Comparison of ENCODE assay signal across 23 cellular contexts in the genomic region with DNA sequence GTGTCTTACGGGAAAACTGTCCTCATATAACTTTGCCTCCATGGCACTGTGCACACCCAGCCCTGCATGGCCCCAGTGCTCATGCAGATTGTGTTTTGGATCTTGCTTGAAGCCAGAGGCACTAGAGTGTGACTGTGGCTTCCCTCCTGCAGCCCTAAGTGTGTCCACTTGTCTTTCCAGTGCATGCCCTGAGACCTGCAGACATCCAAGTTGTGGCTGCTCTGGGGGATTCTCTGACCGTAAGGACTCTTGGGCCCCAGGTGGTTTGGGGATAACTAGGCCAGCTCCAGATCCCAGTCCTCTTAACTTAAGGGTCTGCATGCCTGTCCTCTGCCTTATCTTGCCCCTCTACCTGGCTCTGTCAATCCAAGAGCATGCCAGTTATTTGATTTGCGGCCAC.
DNase-seq lines count a peak whose midpoint lies in the region; ATAC-seq and TF ChIP-seq lines count a peak whose summit lies in the region.
"Had no signal": no experiment of that assay in that cellular context is flagged by ENCODE, and none has a peak within 500 bp of the region (broad histone marks: within the 10 kb centered on the region; RNA-seq: fewer than 3 reads in every experiment).

No MANE protein-coding gene starts in this region.

- ATAC-seq in Right ventricle myocardium superior (ENCODE audit: poor library complexity) (no peak), GM21526 (IDR thresholded peaks at IDR 0.05; ENCODE audit: low FRiP score, unreplicated experiment) (no peak)

- intact Hi-C loops in spleen (cut with DNase I; ENCODE audit: low total_unique reads) (loop anchor here (10.0 kb wide), 1 partner anchor 162 kb away; the partner anchor contains the start of gene PPP1CB), Right ventricle myocardium superior (cut with DNase I) (loop anchor here (5.0 kb wide), 1 partner anchor 160 kb away; the partner anchor contains the start of gene PPP1CB)

- no peaks in the 10 kb centered on the region for H3K36me3 ChIP-seq in spleen
- H3K36me3 ChIP-seq: BLaER1 treated with 17β-estradiol and CSF1 and Interleukin-3, amounts not matched to agents 10 nM and 100 nM; MG63 had no signal

- H3K27ac ChIP-seq in spleen = no peak overlapping the region
- H3K27ac ChIP-seq: BLaER1 treated with 17β-estradiol and CSF1 and Interleukin-3, amounts not matched to agents 10 nM and 100 nM; PC-9 had no signal

- no peak for TF ChIP-seq POLR2A in spleen (IDR thresholded peaks at IDR 0.05)

- H3K4me1 ChIP-seq in spleen = peaks cover 9 to 31% (median 25%) of the 10 kb centered on the region in 6 donors

- H3K27me3 ChIP-seq in spleen (replicated peaks in 1 of 7) = no peaks in the 10 kb centered on the region
- H3K27me3 ChIP-seq: BLaER1 treated with 17β-estradiol and CSF1 and Interleukin-3, amounts not matched to agents 10 nM and 100 nM; MG63 had no signal

- no peak overlapping the region for H3K4me3 ChIP-seq in spleen
- H3K4me3 ChIP-seq: BLaER1 treated with 17β-estradiol and CSF1 and Interleukin-3, amounts not matched to agents 10 nM and 100 nM; MG63; PC-9 had no signal

- peak; percentile 24 for DNase-seq in activated effector memory CD4-positive, alpha-beta T cell treated with anti-CD3 and anti-CD28 coated beads, Interleukin-2, amount 50 U/mL, for 16 hours
- no peak for DNase-seq in activated effector memory CD4-positive, alpha-beta T cell treated with Interleukin-2 at 50 U/mL for 16 hours
- DNase-seq in islet precursor cell (peak; percentile 49), spleen (peak; percentile 25), Right ventricle myocardium superior (no peak)
- DNase-seq in stimulated activated CD4-positive, alpha-beta T cell treated with anti-CD3 and anti-CD28 coated beads, Interleukin-1b, Interleukin-23, amount 100 ng/mL, for 48 hours = no peak
- DNase-seq: AML-193; CD4-positive, alpha-beta memory T cell; COR-L47; DMS53; GOT3; HCEC 1CT; KG1; MG63; NCI-H1105 treated with DMSO at 0.1 percent for 48 hours; NCI-H146; NCI-H1930; NCI-H446 treated with DMSO at 0.1 percent for 48 hours; NCI-H526; PC-9; SHP77 had no signal

- no peaks in the 10 kb centered on the region for H3K9me3 ChIP-seq in spleen
- H3K9me3 ChIP-seq: BLaER1 treated with 17β-estradiol and CSF1 and Interleukin-3, amounts not matched to agents 10 nM and 100 nM; MG63 had no signal

- WGBS in spleen, 5 donors = 93 to 97% (median 96%) methylated on average over 3 of the region's 3 CpGs

- TF ChIP-seq CTCF in spleen (IDR thresholded peaks at IDR 0.05 in 8 of 11, conservative IDR thresholded peaks at IDR 0.05 in 3 of 11) = no peak

Comparison
In these comparisons a context has a peak if more than half of its experiments do, and no peak if none do; other contexts are left out.
1. DNase-seq: peak in activated effector memory CD4-positive, alpha-beta T cell treated with anti-CD3 and anti-CD28 coated beads, Interleukin-2, amount 50 U/mL, for 16 hours (single experiment), islet precursor cell (single experiment) and spleen (single experiment); none in activated effector memory CD4-positive, alpha-beta T cell treated with Interleukin-2 at 50 U/mL for 16 hours (single experiment), Right ventricle myocardium superior (single experiment) and stimulated activated CD4-positive, alpha-beta T cell treated with anti-CD3 and anti-CD28 coated beads, Interleukin-1b, Interleukin-23, amount 100 ng/mL, for 48 hours (single experiment).